In genomic region chr17:199806-200603, GRCh38 we compare ENCODE assay signal across 14 cellular contexts. TPM values are rescaled to one million over a fixed set of nuclear protein-coding genes. Genes with fewer than 3 reads are reported as not detected.
DNase-seq lines count a peak whose midpoint lies in the region; TF ChIP-seq lines count a peak whose summit lies in the region.
"Had no signal": no experiment of that assay in that cellular context is flagged by ENCODE, and none has a peak within 500 bp of the region (broad histone marks: within the 10 kb centered on the region; RNA-seq: fewer than 3 reads in every experiment).

No MANE protein-coding gene starts in this region.

- no peaks in the 10 kb centered on the region for H3K27me3 Mint-ChIP-seq in Calu3 (ENCODE audit: unreplicated experiment)
- H3K27me3 Mint-ChIP-seq in neural progenitor cell (ENCODE audit: insufficient read depth, low read depth), result peaks cover 7% of the 10 kb centered on the region
- H3K27me3 Mint-ChIP-seq in osteocyte (ENCODE audit: unreplicated experiment), result peaks cover 17% of the 10 kb centered on the region

- H3K79me2 ChIP-seq in neural progenitor cell (ENCODE audit: low read depth), result no peaks in the 10 kb centered on the region
- H3K79me2 ChIP-seq: parathyroid adenoma had no signal

- no peak overlapping the region for H2AFZ ChIP-seq in neural progenitor cell (replicated peaks)
- H2AFZ ChIP-seq: parathyroid adenoma had no signal

- TF ChIP-seq POLR2A in testis (IDR thresholded peaks at IDR 0.05) (no peak), prostate gland (IDR thresholded peaks at IDR 0.05) (no peak)

- H3K9me3 ChIP-seq in left ventricle myocardium inferior (replicated peaks) (no peaks in the 10 kb centered on the region), neural progenitor cell (ENCODE audit: low read depth) (no peaks in the 10 kb centered on the region), testis (no peaks in the 10 kb centered on the region), prostate gland (no peaks in the 10 kb centered on the region)
- H3K9me3 ChIP-seq: thoracic aorta had no signal

- intact Hi-C loops in Calu3 (cut with micrococcal nuclease; ENCODE audit: unreplicated experiment), result no loop called here
- intact Hi-C loops in left ventricle myocardium inferior (cut with micrococcal nuclease), result no loop called here
- intact Hi-C loops in testis (cut with DNase I; ENCODE audit: low total_unique reads), result no loop called here
- intact Hi-C loops in prostate gland (cut with DNase I), result no loop called here

- no peaks in the 10 kb centered on the region for H3K4me1 Mint-ChIP-seq in Calu3 (ENCODE audit: low read depth, unreplicated experiment)
- peaks cover 42% of the 10 kb centered on the region for H3K4me1 Mint-ChIP-seq in neural progenitor cell
- H3K4me1 Mint-ChIP-seq in osteocyte (ENCODE audit: unreplicated experiment), result peaks cover 18% of the 10 kb centered on the region

- no peaks in the 10 kb centered on the region for H4K20me1 ChIP-seq in neural progenitor cell (ENCODE audit: low read depth)

- no peaks in the 10 kb centered on the region for H3K36me3 ChIP-seq in left ventricle myocardium inferior
- no peaks in the 10 kb centered on the region for H3K36me3 ChIP-seq in neural progenitor cell
- H3K36me3 ChIP-seq in testis (ENCODE audit: low read depth, missing control alignments), result no peaks in the 10 kb centered on the region
- no peaks in the 10 kb centered on the region for H3K36me3 ChIP-seq in prostate gland
- H3K36me3 ChIP-seq: thoracic aorta had no signal

- H3K4me1 ChIP-seq in left ventricle myocardium inferior, result peaks cover 31% of the 10 kb centered on the region
- H3K4me1 ChIP-seq in neural progenitor cell, result peaks cover 24% of the 10 kb centered on the region
- peaks cover 8% of the 10 kb centered on the region for H3K4me1 ChIP-seq in testis
- no peaks in the 10 kb centered on the region for H3K4me1 ChIP-seq in prostate gland (replicated peaks)
- H3K4me1 ChIP-seq: parathyroid adenoma had no signal

- peaks cover 15% of the 10 kb centered on the region for H3F3A ChIP-seq in neural progenitor cell (ENCODE audit: low read depth)

- H3K9ac ChIP-seq in neural progenitor cell, result no peak overlapping the region
- H3K9ac ChIP-seq: parathyroid adenoma had no signal

- CTCF ChIA-PET in Calu3 (lab: Charles Lee), result no interaction called here

- H3K36me3 Mint-ChIP-seq in Calu3 (ENCODE audit: insufficient read depth, unreplicated experiment) (peaks cover 15% of the 10 kb centered on the region), neural progenitor cell (no peaks in the 10 kb centered on the region), osteocyte (ENCODE audit: unreplicated experiment) (peaks cover 3% of the 10 kb centered on the region)

- H3K4me3 Mint-ChIP-seq in Calu3 (ENCODE audit: low read depth, unreplicated experiment) (no peak overlapping the region), neural progenitor cell (no peak overlapping the region), osteocyte (ENCODE audit: unreplicated experiment) (no peak overlapping the region)
- H3K4me3 Mint-ChIP-seq: activated T-cell treated with anti-CD3 and anti-CD28 coated beads, Interleukin-2, amount 50 U/mL, for 24 hours had no signal

- peak overlapping the region; percentile 40 for H3K4me3 ChIP-seq in left ventricle myocardium inferior
- no peak overlapping the region for H3K4me3 ChIP-seq in neural progenitor cell
- no peak overlapping the region for H3K4me3 ChIP-seq in testis
- H3K4me3 ChIP-seq in prostate gland, result no peak overlapping the region
- H3K4me3 ChIP-seq: thoracic aorta had no signal

- H3K9me3 Mint-ChIP-seq in Calu3 (ENCODE audit: low read depth, unreplicated experiment), result no peaks in the 10 kb centered on the region
- peaks cover 3% of the 10 kb centered on the region for H3K9me3 Mint-ChIP-seq in neural progenitor cell
- H3K9me3 Mint-ChIP-seq in osteocyte (ENCODE audit: unreplicated experiment), result no peaks in the 10 kb centered on the region
- H3K9me3 Mint-ChIP-seq: activated T-cell treated with anti-CD3 and anti-CD28 coated beads, Interleukin-2, amount 50 U/mL, for 24 hours had no signal

- H3K27ac Mint-ChIP-seq in Calu3 (ENCODE audit: unreplicated experiment) (peak overlapping the region; percentile 23), neural progenitor cell (peak overlapping the region; percentile 81), osteocyte (ENCODE audit: unreplicated experiment) (no peak overlapping the region)
- H3K27ac Mint-ChIP-seq: activated T-cell treated with anti-CD3 and anti-CD28 coated beads, Interleukin-2, amount 50 U/mL, for 24 hours had no signal

- H3K27me3 ChIP-seq in left ventricle myocardium inferior (ENCODE audit: low read depth), result peaks cover 37% of the 10 kb centered on the region
- no peaks in the 10 kb centered on the region for H3K27me3 ChIP-seq in neural progenitor cell
- no peaks in the 10 kb centered on the region for H3K27me3 ChIP-seq in testis
- H3K27me3 ChIP-seq in prostate gland (replicated peaks; ENCODE audit: insufficient read depth), result no peaks in the 10 kb centered on the region

- H3K27ac ChIP-seq in left ventricle myocardium inferior (replicated peaks) (peak overlapping the region; percentile 52), neural progenitor cell (no peak overlapping the region), testis (no peak overlapping the region), prostate gland (no peak overlapping the region)
- H3K27ac ChIP-seq: epithelial cell of prostate, thoracic aorta had no signal

- TF ChIP-seq CTCF in Calu3 (IDR thresholded peaks at IDR 0.05; ENCODE audit: unreplicated experiment) (no peak), left ventricle myocardium inferior (IDR thresholded peaks at IDR 0.05; ENCODE audit: borderline replicate concordance) (no peak), neural progenitor cell (IDR thresholded peaks at IDR 0.05) (no peak), testis (IDR thresholded peaks at IDR 0.05) (no peak), osteocyte (IDR thresholded peaks at IDR 0.05) (no peak), prostate gland (IDR thresholded peaks at IDR 0.05) (no peak)

- BruUV-seq in Calu3 (replicated peaks; lab: Mats Ljungman, UMichigan), result no TSS peak

- DNase-seq in Calu3, result no peak
- DNase-seq in SHP77 treated with DMSO at 0.1 percent for 48 hours (lab: John Stamatoyannopoulos, UW), result peak; percentile 37
- DNase-seq in left ventricle myocardium inferior, result no peak
- no peak for DNase-seq in neural progenitor cell (ENCODE audit: low spot score)
- DNase-seq in testis, result no peak
- no peak for DNase-seq in osteocyte (ENCODE audit: extremely low spot score, unreplicated experiment)
- DNase-seq in prostate gland (ENCODE audit: low spot score), result no peak
- no peak for DNase-seq in NCI-H1105 treated with DMSO at 0.1 percent for 48 hours (lab: John Stamatoyannopoulos, UW)
- DNase-seq: activated T-cell treated with anti-CD3 and anti-CD28 coated beads, Interleukin-2, amount 50 U/mL, for 24 hours; DMS153; NCI-H524 had no signal

- WGBS in testis, 2 donors, result 34 to 55% methylated on average over 14 of the region's 14 CpGs
- WGBS in prostate gland, result 31% methylated on average over 14 of the region's 14 CpGs

- H3K4me2 ChIP-seq in neural progenitor cell, result no peak overlapping the region

RNA-seq across cellular contexts. Expression of gene DOC2B, which starts 18.6 kb away (rescaled TPM):
- total RNA-seq in Calu3 (2022) (0.24 TPM in 1 of 2 replicates, not detected in the other), left ventricle myocardium inferior (2.7 TPM), neural progenitor cell (ENCODE audit: low replicate concordance) (0.31 and 0.34 TPM in 2 replicates), testis (1 to 10 TPM; 1.4 to 1.9 TPM), osteocyte (0.10 TPM in 1 of 2 replicates, not detected in the other), prostate gland (1 to 10 TPM; 3.0 to 3.1 TPM)
- 4.0 TPM for polyA plus RNA-seq in testis (ENCODE audit: insufficient read depth, low read depth, low replicate concordance)
